14 cellular contexts compared by ENCODE assay signal in the genomic region with DNA sequence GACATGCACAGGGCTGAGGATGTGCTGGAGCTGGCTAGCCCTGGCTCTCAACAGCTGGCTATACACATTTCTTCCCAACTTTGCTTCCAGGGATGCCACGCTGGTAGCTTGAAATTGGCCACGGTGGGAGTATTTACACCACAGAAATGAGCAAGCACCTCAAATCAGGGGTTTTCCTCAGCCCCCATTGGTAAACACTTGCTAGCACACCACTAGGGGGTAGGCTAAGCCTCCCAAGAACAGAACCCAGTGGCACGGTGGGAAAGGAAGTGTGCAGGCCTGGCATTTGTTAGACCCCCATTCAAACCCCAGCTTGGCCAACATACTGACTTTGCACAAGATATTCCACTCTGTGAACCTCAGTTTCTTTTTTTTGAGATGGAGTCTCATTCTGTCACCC. TPM values are rescaled to one million over a fixed set of nuclear protein-coding genes. Genes with fewer than 3 reads are reported as not detected.
DNase-seq lines count a peak whose midpoint lies in the region; ATAC-seq and TF ChIP-seq lines count a peak whose summit lies in the region.
"Had no signal": no experiment of that assay in that cellular context is flagged by ENCODE, and none has a peak within 500 bp of the region (broad histone marks: within the 10 kb centered on the region; RNA-seq: fewer than 3 reads in every experiment).

No MANE protein-coding gene starts in this region.

- no peaks in the 10 kb centered on the region for H3K36me3 Mint-ChIP-seq in activated CD4-positive, alpha-beta T cell treated with anti-CD3 and anti-CD28 coated beads for 36 hours (ENCODE audit: low read depth)
- no peaks in the 10 kb centered on the region for H3K36me3 Mint-ChIP-seq in chondrocyte (ENCODE audit: low read depth)
- H3K36me3 Mint-ChIP-seq in stimulated activated naive B cell treated with anti-CD40 and anti-IgM and Interleukin-4, amounts not matched to agents 10 μg/mL and 1 μg/mL and 100 μg/mL, for 72 hours: peaks cover 0 to 3% of the 10 kb centered on the region in 2 donors

- CTCF ChIA-PET in activated CD4-positive, alpha-beta T cell treated with anti-CD3 and anti-CD28 coated beads for 36 hours (lab: Charles Lee): interaction anchor here (1.2 to 3.1 kb wide), 5 partner anchors 13 to 50 kb away, joined by 3 to 12 read pairs (median 5); a partner anchor contains a TSS

- H3K27me3 Mint-ChIP-seq in activated CD4-positive, alpha-beta T cell treated with anti-CD3 and anti-CD28 coated beads for 36 hours: no peaks in the 10 kb centered on the region
- no peaks in the 10 kb centered on the region for H3K27me3 Mint-ChIP-seq in chondrocyte (ENCODE audit: low read depth)
- no peaks in the 10 kb centered on the region for H3K27me3 Mint-ChIP-seq in stimulated activated naive B cell treated with anti-CD40 and anti-IgM and Interleukin-4, amounts not matched to agents 10 μg/mL and 1 μg/mL and 100 μg/mL, for 72 hours

- H3K4me3 Mint-ChIP-seq in activated CD4-positive, alpha-beta T cell treated with anti-CD3 and anti-CD28 coated beads for 36 hours: no peak overlapping the region
- H3K4me3 Mint-ChIP-seq in chondrocyte (ENCODE audit: unreplicated experiment): no peak overlapping the region
- no peak overlapping the region for H3K4me3 Mint-ChIP-seq in stimulated activated naive B cell treated with anti-CD40 and anti-IgM and Interleukin-4, amounts not matched to agents 10 μg/mL and 1 μg/mL and 100 μg/mL, for 72 hours

- no peak for ATAC-seq in activated CD4-positive, alpha-beta T cell treated with anti-CD3 and anti-CD28 coated beads for 36 hours
- ATAC-seq in stimulated activated naive B cell treated with anti-CD40 and anti-IgM and Interleukin-4, amounts not matched to agents 10 μg/mL and 1 μg/mL and 100 μg/mL, for 72 hours (replicated peaks): peak; percentile 54 to 62
- ATAC-seq in GM21737 (IDR thresholded peaks at IDR 0.05; ENCODE audit: unreplicated experiment): no peak

- POLR2A ChIA-PET in activated CD4-positive, alpha-beta T cell treated with anti-CD3 and anti-CD28 coated beads for 36 hours (lab: Charles Lee): no interaction called here

- H3K4me1 Mint-ChIP-seq in activated CD4-positive, alpha-beta T cell treated with anti-CD3 and anti-CD28 coated beads for 36 hours: no peaks in the 10 kb centered on the region
- H3K4me1 Mint-ChIP-seq in chondrocyte (ENCODE audit: low read depth): peaks cover 6% of the 10 kb centered on the region
- peaks cover 3 to 4% of the 10 kb centered on the region in 2 donors for H3K4me1 Mint-ChIP-seq in stimulated activated naive B cell treated with anti-CD40 and anti-IgM and Interleukin-4, amounts not matched to agents 10 μg/mL and 1 μg/mL and 100 μg/mL, for 72 hours

- H3K9me3 Mint-ChIP-seq in activated CD4-positive, alpha-beta T cell treated with anti-CD3 and anti-CD28 coated beads for 36 hours (ENCODE audit: low read depth): no peaks in the 10 kb centered on the region
- H3K9me3 Mint-ChIP-seq in chondrocyte (ENCODE audit: low read depth): no peaks in the 10 kb centered on the region
- H3K9me3 Mint-ChIP-seq in stimulated activated naive B cell treated with anti-CD40 and anti-IgM and Interleukin-4, amounts not matched to agents 10 μg/mL and 1 μg/mL and 100 μg/mL, for 72 hours: no peaks in the 10 kb centered on the region

- intact Hi-C loops in activated CD4-positive, alpha-beta T cell treated with anti-CD3 and anti-CD28 coated beads for 36 hours (cut with DNase I, micrococcal nuclease): loop anchor here in 1 of 2 experiments (1.0 kb wide), 1 partner anchor 48 kb away; no protein-coding TSS in a partner anchor

- peak; percentile 20 for DNase-seq in activated CD4-positive, alpha-beta T cell treated with anti-CD3 and anti-CD28 coated beads for 36 hours
- DNase-seq in activated CD4-positive, alpha-beta T cell treated with anti-CD3 and anti-CD28 coated beads, Interleukin-2, amount 50 U/mL, for 48 hours: no peak
- DNase-seq in NAMALWA (ENCODE audit: low spot score) (peak; percentile 29), chondrocyte (ENCODE audit: low spot score) (no peak), NCI-H774 (lab: John Stamatoyannopoulos, UW) (no peak), GM19240 (ENCODE audit: insufficient read length, low spot score) (no peak)
- no peak for DNase-seq in stimulated activated naive B cell treated with anti-CD40 and anti-IgM and Interleukin-4, amounts not matched to agents 10 μg/mL and 1 μg/mL and 100 μg/mL, for 72 hours
- DNase-seq: amygdala; NCI-H524 treated with DMSO at 0.1 percent for 48 hours; nucleus accumbens; stimulated activated CD4-positive, alpha-beta T cell treated with anti-CD3 and anti-CD28 coated beads, Interleukin-1b, Interleukin-23, amount 100 ng/mL, for 48 hours; substantia nigra had no signal

- TF ChIP-seq CTCF in chondrocyte (IDR thresholded peaks at IDR 0.05): peak; percentile 46

- no peak overlapping the region for H3K27ac Mint-ChIP-seq in activated CD4-positive, alpha-beta T cell treated with anti-CD3 and anti-CD28 coated beads for 36 hours
- no peak overlapping the region for H3K27ac Mint-ChIP-seq in chondrocyte (ENCODE audit: unreplicated experiment)
- H3K27ac Mint-ChIP-seq in stimulated activated naive B cell treated with anti-CD40 and anti-IgM and Interleukin-4, amounts not matched to agents 10 μg/mL and 1 μg/mL and 100 μg/mL, for 72 hours: no peak overlapping the region

RNA-seq across cellular contexts. Expression of a gene that starts 12.9 kb away (rescaled TPM):
- total RNA-seq in activated CD4-positive, alpha-beta T cell treated with anti-CD3 and anti-CD28 coated beads for 36 hours: under 1 TPM; 0.11 to 0.18 TPM
- 1.2 to 2.6 TPM (median 1.5 TPM) in 3 replicates for total RNA-seq in chondrocyte
- total RNA-seq: T-helper 1 cell treated with Interleukin-12 subunit alpha and Interleukin-12 subunit beta and Interleukin-4 antibody, amounts not matched to agents 30 ng/mL and 1 ng/mL, for 36 hours had no signal

RNA-seq across cellular contexts. Expression of a gene that starts 13.4 kb away (rescaled TPM):
- total RNA-seq in activated CD4-positive, alpha-beta T cell treated with anti-CD3 and anti-CD28 coated beads for 36 hours: 10 to 100 TPM; 11.3 to 11.9 TPM
- total RNA-seq in chondrocyte: 55.0 to 60.2 TPM (median 56.1 TPM) in 3 replicates

RNA-seq across cellular contexts. Expression of a gene that starts 53.4 kb away (rescaled TPM):
- total RNA-seq in activated CD4-positive, alpha-beta T cell treated with anti-CD3 and anti-CD28 coated beads for 36 hours: 10 to 100 TPM; 32.9 to 40.3 TPM
- 18.0 to 19.3 TPM (median 18.4 TPM) in 3 replicates for total RNA-seq in chondrocyte

RNA-seq across cellular contexts. Expression of a gene that starts 53.7 kb away (rescaled TPM):
- 1 to 10 TPM; 6.7 to 7.7 TPM for total RNA-seq in activated CD4-positive, alpha-beta T cell treated with anti-CD3 and anti-CD28 coated beads for 36 hours
- 9.7 to 10.5 TPM (median 9.8 TPM) in 3 replicates for total RNA-seq in chondrocyte

Comparison
In these comparisons a context has a peak if more than half of its experiments do, and no peak if none do; other contexts are left out.
1. DNase-seq: peak in activated CD4-positive, alpha-beta T cell treated with anti-CD3 and anti-CD28 coated beads for 36 hours (single experiment) and NAMALWA (single experiment); none in activated CD4-positive, alpha-beta T cell treated with anti-CD3 and anti-CD28 coated beads, Interleukin-2, amount 50 U/mL, for 48 hours (0 of 2), chondrocyte (single experiment), stimulated activated naive B cell treated with anti-CD40 and anti-IgM and Interleukin-4, amounts not matched to agents 10 μg/mL and 1 μg/mL and 100 μg/mL, for 72 hours (single experiment), NCI-H774 (single experiment) and GM19240 (single experiment).
2. ATAC-seq: peak in stimulated activated naive B cell treated with anti-CD40 and anti-IgM and Interleukin-4, amounts not matched to agents 10 μg/mL and 1 μg/mL and 100 μg/mL, for 72 hours (2 of 2); none in activated CD4-positive, alpha-beta T cell treated with anti-CD3 and anti-CD28 coated beads for 36 hours (single experiment) and GM21737 (single experiment).